Comparison of ENCODE assay signal across 8 cellular contexts in the genomic region with DNA sequence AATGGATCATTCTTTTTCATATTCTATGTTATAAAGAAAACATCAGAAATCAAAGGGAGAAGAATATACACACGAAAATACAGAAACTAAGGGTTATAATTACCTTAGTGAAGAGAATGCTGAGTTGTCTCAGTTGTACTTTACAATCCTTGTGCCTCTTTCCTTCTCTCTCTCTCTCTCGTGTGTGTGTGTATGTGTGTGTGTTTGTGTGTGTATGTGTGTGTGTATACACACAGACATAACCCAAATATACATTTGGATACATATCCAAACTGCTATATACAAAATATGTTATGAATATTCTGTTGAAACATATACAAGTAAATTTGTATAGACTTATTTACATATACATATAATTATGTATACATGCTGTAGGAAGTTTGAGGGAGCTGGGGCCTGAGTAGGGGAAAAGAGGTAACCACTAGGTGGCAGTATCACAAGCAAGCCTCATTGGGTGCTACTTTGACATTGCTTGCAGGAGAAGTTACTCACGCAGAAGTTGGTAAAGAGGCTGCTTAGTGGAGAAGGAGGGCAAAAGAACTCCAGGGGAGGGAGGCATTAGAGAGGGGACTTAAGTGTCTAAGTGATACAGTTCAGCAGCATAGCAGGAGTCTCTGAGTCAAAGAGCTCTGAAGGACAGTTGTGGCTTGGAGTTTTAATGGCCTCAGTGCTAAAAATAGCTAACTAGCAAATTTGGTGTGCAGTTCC.
DNase-seq lines count a peak whose midpoint lies in the region; ATAC-seq, FAIRE-seq and TF ChIP-seq lines count a peak whose summit lies in the region.

No MANE protein-coding gene starts in this region.

- peak; percentile 88 for ATAC-seq in GM19351 (IDR thresholded peaks at IDR 0.05; ENCODE audit: unreplicated experiment)
- no peak for ATAC-seq in GM18907 (IDR thresholded peaks at IDR 0.05; ENCODE audit: unreplicated experiment)

- H3K9me3 Mint-ChIP-seq in CD14-positive monocyte: peaks cover 0 to 10% (median 5%) of the 10 kb centered on the region in 7 donors

- intact Hi-C loops in CD14-positive monocyte (cut with micrococcal nuclease) (no loop called here), uterus (cut with DNase I; ENCODE audit: low total_unique reads) (no loop called here)

- no peak overlapping the region for H3K9ac ChIP-seq in liver (ENCODE audit: low read depth in 1 of 2, low read length in 2 of 2)

- FAIRE-seq in HTR-8/SVneo (lab: Jason Lieb, UNC) (no peak), TTC549 (lab: Jason Lieb, UNC) (peak; percentile 13)

- TF ChIP-seq CTCF in CD14-positive monocyte (IDR thresholded peaks at IDR 0.05) (peak; percentile 43), liver (IDR thresholded peaks at IDR 0.05; ENCODE audit: low read depth, low read length, missing input control) (peak; percentile 37), uterus (IDR thresholded peaks at IDR 0.05) (no peak)

- H3K27me3 Mint-ChIP-seq in CD14-positive monocyte (ENCODE audit: low read depth in 3 of 3): no peaks in the 10 kb centered on the region

- H3K27ac ChIP-seq in liver (ENCODE audit: low read depth in 1 of 2, low read length in 2 of 2) (no peak overlapping the region), uterus (no peak overlapping the region)

- no peak overlapping the region for H3K27ac Mint-ChIP-seq in CD14-positive monocyte

- peaks cover 0 to 3% (median under 1%) of the 10 kb centered on the region in 4 donors for H3K9me3 ChIP-seq in liver (ENCODE audit: control insufficient read depth in 4 of 4, low read length in 3 of 4)
- no peaks in the 10 kb centered on the region for H3K9me3 ChIP-seq in uterus

- 31% methylated on average over 3 of the region's 3 CpGs for WGBS in liver

- peak; percentile 46 to 51 for TF ChIP-seq RAD21 in liver (IDR thresholded peaks at IDR 0.05)

- no peak overlapping the region for H3K4me3 Mint-ChIP-seq in CD14-positive monocyte

- H3K4me1 ChIP-seq in liver (ENCODE audit: control insufficient read depth in 4 of 4, insufficient read depth in 4 of 4, low read length in 3 of 4) (no peaks in the 10 kb centered on the region), uterus (no peaks in the 10 kb centered on the region)

- H3K36me3 ChIP-seq in liver (ENCODE audit: control insufficient read depth in 4 of 4, insufficient read depth in 3 of 4, low read depth in 1 of 4, low read length in 3 of 4): no peaks in the 10 kb centered on the region
- H3K36me3 ChIP-seq in uterus: no peaks in the 10 kb centered on the region

- H3K36me3 Mint-ChIP-seq in CD14-positive monocyte: no peaks in the 10 kb centered on the region

- no peak for DNase-seq in CD14-positive monocyte (ENCODE audit: low spot score)
- peak; percentile 1 for DNase-seq in HTR-8/SVneo (ENCODE audit: insufficient read length, low spot score)
- DNase-seq in GF-D8 (lab: John Stamatoyannopoulos, UW): no peak
- DNase-seq in uterus: no peak

- H3K27me3 ChIP-seq in liver (ENCODE audit: control insufficient read depth in 4 of 4, insufficient read depth in 4 of 4, low read length in 3 of 4) (no peaks in the 10 kb centered on the region), uterus (no peaks in the 10 kb centered on the region)

- TF ChIP-seq POLR2A in uterus (IDR thresholded peaks at IDR 0.05): no peak

- H3K4me3 ChIP-seq in liver (ENCODE audit: low read depth in 1 of 3, low read length in 3 of 3) (no peak overlapping the region), uterus (no peak overlapping the region)

- no peaks in the 10 kb centered on the region for H3K4me1 Mint-ChIP-seq in CD14-positive monocyte

TF ChIP-seq in liver, 16 proteins besides CTCF, POLR2A, EP300 and RAD21:
- TF ChIP-seq TAF1 (conservative IDR thresholded peaks at IDR 0.05) (no peak), RXRA (IDR thresholded peaks at IDR 0.05) (no peak), GABPA (IDR thresholded peaks at IDR 0.05 in 1 of 2, conservative IDR thresholded peaks at IDR 0.05 in 1 of 2) (no peak), HNF4A (conservative IDR thresholded peaks at IDR 0.05) (no peak), HNF4G (IDR thresholded peaks at IDR 0.05) (no peak), JUND (IDR thresholded peaks at IDR 0.05) (no peak)
- TF ChIP-seq, protein P1, sequence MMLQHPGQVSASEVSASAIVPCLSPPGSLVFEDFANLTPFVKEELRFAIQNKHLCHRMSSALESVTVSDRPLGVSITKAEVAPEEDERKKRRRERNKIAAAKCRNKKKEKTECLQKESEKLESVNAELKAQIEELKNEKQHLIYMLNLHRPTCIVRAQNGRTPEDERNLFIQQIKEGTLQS (IDR thresholded peaks at IDR 0.05): no peak
- TF ChIP-seq, protein P2, sequence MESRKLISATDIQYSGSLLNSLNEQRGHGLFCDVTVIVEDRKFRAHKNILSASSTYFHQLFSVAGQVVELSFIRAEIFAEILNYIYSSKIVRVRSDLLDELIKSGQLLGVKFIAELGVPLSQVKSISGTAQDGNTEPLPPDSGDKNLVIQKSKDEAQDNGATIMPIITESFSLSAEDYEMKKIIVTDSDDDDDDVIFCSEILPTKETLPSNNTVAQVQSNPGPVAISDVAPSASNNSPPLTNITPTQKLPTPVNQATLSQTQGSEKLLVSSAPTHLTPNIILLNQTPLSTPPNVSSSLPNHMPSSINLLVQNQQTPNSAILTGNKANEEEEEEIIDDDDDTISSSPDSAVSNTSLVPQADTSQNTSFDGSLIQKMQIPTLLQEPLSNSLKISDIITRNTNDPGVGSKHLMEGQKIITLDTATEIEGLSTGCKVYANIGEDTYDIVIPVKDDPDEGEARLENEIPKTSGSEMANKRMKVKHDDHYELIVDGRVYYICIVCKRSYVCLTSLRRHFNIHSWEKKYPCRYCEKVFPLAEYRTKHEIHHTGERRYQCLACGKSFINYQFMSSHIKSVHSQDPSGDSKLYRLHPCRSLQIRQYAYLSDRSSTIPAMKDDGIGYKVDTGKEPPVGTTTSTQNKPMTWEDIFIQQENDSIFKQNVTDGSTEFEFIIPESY (IDR thresholded peaks at IDR 0.05): no peak
- TF ChIP-seq, protein P3, sequence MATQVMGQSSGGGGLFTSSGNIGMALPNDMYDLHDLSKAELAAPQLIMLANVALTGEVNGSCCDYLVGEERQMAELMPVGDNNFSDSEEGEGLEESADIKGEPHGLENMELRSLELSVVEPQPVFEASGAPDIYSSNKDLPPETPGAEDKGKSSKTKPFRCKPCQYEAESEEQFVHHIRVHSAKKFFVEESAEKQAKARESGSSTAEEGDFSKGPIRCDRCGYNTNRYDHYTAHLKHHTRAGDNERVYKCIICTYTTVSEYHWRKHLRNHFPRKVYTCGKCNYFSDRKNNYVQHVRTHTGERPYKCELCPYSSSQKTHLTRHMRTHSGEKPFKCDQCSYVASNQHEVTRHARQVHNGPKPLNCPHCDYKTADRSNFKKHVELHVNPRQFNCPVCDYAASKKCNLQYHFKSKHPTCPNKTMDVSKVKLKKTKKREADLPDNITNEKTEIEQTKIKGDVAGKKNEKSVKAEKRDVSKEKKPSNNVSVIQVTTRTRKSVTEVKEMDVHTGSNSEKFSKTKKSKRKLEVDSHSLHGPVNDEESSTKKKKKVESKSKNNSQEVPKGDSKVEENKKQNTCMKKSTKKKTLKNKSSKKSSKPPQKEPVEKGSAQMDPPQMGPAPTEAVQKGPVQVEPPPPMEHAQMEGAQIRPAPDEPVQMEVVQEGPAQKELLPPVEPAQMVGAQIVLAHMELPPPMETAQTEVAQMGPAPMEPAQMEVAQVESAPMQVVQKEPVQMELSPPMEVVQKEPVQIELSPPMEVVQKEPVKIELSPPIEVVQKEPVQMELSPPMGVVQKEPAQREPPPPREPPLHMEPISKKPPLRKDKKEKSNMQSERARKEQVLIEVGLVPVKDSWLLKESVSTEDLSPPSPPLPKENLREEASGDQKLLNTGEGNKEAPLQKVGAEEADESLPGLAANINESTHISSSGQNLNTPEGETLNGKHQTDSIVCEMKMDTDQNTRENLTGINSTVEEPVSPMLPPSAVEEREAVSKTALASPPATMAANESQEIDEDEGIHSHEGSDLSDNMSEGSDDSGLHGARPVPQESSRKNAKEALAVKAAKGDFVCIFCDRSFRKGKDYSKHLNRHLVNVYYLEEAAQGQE (IDR thresholded peaks at IDR 0.05): no peak

Comparison
In these comparisons a context has a peak if more than half of its experiments do, and no peak if none do; other contexts are left out.
1. CTCF ChIP-seq: peak in CD14-positive monocyte (single experiment) and liver (single experiment); none in uterus (0 of 4).